ENCODE assay signal across 11 cellular contexts in genomic region chr3:123446610-123447109, GRCh38. TPM values are rescaled to one million over a fixed set of nuclear protein-coding genes. Genes with fewer than 3 reads are reported as not detected.
DNase-seq lines count a peak whose midpoint lies in the region; ATAC-seq, FAIRE-seq and TF ChIP-seq lines count a peak whose summit lies in the region.
"Had no signal": no experiment of that assay in that cellular context is flagged by ENCODE, and none has a peak within 500 bp of the region (broad histone marks: within the 10 kb centered on the region; RNA-seq: fewer than 3 reads in every experiment).

No MANE protein-coding gene starts in this region.

- no peak overlapping the region for H3K27ac ChIP-seq in CD8-positive, alpha-beta T cell (ENCODE audit: low read depth, low read length)
- H3K27ac ChIP-seq in rectal smooth muscle tissue (ENCODE audit: low read depth, low read length), result peak overlapping the region; percentile 65

- H3K36me3 Mint-ChIP-seq in CD8-positive, alpha-beta T cell, result no peaks in the 10 kb centered on the region
- peaks cover 8% of the 10 kb centered on the region for H3K36me3 Mint-ChIP-seq in T-helper 17 cell (ENCODE audit: low read depth)
- peaks cover 5% of the 10 kb centered on the region for H3K36me3 Mint-ChIP-seq in glutamatergic neuron (ENCODE audit: unreplicated experiment)
- H3K36me3 Mint-ChIP-seq in activated CD4-positive, alpha-beta T cell treated with anti-CD3 and anti-CD28 coated beads for 36 hours (ENCODE audit: low read depth), result no peaks in the 10 kb centered on the region

- peaks cover 5% of the 10 kb centered on the region for H3K4me1 Mint-ChIP-seq in CD8-positive, alpha-beta T cell (ENCODE audit: low read depth)
- H3K4me1 Mint-ChIP-seq in T-helper 17 cell (peaks cover 2% of the 10 kb centered on the region), glutamatergic neuron (ENCODE audit: low read depth, unreplicated experiment) (peaks cover 5% of the 10 kb centered on the region)
- no peaks in the 10 kb centered on the region for H3K4me1 Mint-ChIP-seq in activated CD4-positive, alpha-beta T cell treated with anti-CD3 and anti-CD28 coated beads for 36 hours

- H3K27ac Mint-ChIP-seq in CD8-positive, alpha-beta T cell, result no peak overlapping the region
- no peak overlapping the region for H3K27ac Mint-ChIP-seq in T-helper 17 cell
- H3K27ac Mint-ChIP-seq in glutamatergic neuron (ENCODE audit: unreplicated experiment), result no peak overlapping the region
- no peak overlapping the region for H3K27ac Mint-ChIP-seq in activated CD4-positive, alpha-beta T cell treated with anti-CD3 and anti-CD28 coated beads for 36 hours

- peaks cover 22% of the 10 kb centered on the region for H3K27me3 ChIP-seq in CD8-positive, alpha-beta T cell (ENCODE audit: insufficient read depth, low read length)
- no peaks in the 10 kb centered on the region for H3K27me3 ChIP-seq in rectal smooth muscle tissue (ENCODE audit: control insufficient read depth, insufficient read depth, low read length)

- no peak overlapping the region for H3K4me3 ChIP-seq in CD8-positive, alpha-beta T cell (ENCODE audit: low read depth, low read length)
- peak overlapping the region; percentile 59 for H3K4me3 ChIP-seq in rectal smooth muscle tissue (ENCODE audit: low read length)

- ATAC-seq in CD8-positive, alpha-beta T cell, result no peak
- no peak for ATAC-seq in T-helper 17 cell
- ATAC-seq in activated CD4-positive, alpha-beta T cell treated with anti-CD3 and anti-CD28 coated beads for 36 hours, result no peak

- FAIRE-seq in RCC 7860 (lab: Jason Lieb, UNC), result no peak

- H3K9me3 Mint-ChIP-seq in CD8-positive, alpha-beta T cell, result no peaks in the 10 kb centered on the region
- H3K9me3 Mint-ChIP-seq in glutamatergic neuron (ENCODE audit: unreplicated experiment), result peaks cover 5% of the 10 kb centered on the region
- H3K9me3 Mint-ChIP-seq in activated CD4-positive, alpha-beta T cell treated with anti-CD3 and anti-CD28 coated beads for 36 hours (ENCODE audit: low read depth), result no peaks in the 10 kb centered on the region

- TF ChIP-seq CTCF in CD8-positive, alpha-beta T cell (IDR thresholded peaks at IDR 0.05), result no peak
- TF ChIP-seq CTCF in glutamatergic neuron (IDR thresholded peaks at IDR 0.05; ENCODE audit: partially characterized antibody, unreplicated experiment), result no peak

- peaks cover 64% of the 10 kb centered on the region for H3K27me3 Mint-ChIP-seq in CD8-positive, alpha-beta T cell (ENCODE audit: low read depth)
- H3K27me3 Mint-ChIP-seq in T-helper 17 cell, result peaks cover 74% of the 10 kb centered on the region
- peaks cover 30% of the 10 kb centered on the region for H3K27me3 Mint-ChIP-seq in glutamatergic neuron (ENCODE audit: unreplicated experiment)
- peaks cover 49% of the 10 kb centered on the region for H3K27me3 Mint-ChIP-seq in activated CD4-positive, alpha-beta T cell treated with anti-CD3 and anti-CD28 coated beads for 36 hours

- intact Hi-C loops in CD8-positive, alpha-beta T cell (cut with DNase I, micrococcal nuclease), result loop anchor here in 1 of 2 experiments (5.0 kb wide), 1 partner anchor 1899 kb away; the partner anchor contains the start of gene POLQ
- intact Hi-C loops in activated CD4-positive, alpha-beta T cell treated with anti-CD3 and anti-CD28 coated beads for 36 hours (cut with DNase I, micrococcal nuclease), result loop anchor here in 1 of 2 experiments (5.0 kb wide), 1 partner anchor 111 kb away; no protein-coding TSS in a partner anchor

- H3K36me3 ChIP-seq in CD8-positive, alpha-beta T cell (ENCODE audit: insufficient read depth, low read length), result no peaks in the 10 kb centered on the region
- no peaks in the 10 kb centered on the region for H3K36me3 ChIP-seq in rectal smooth muscle tissue (ENCODE audit: control insufficient read depth, insufficient read depth, low read length)

- peak overlapping the region; percentile 68 for H3K9ac ChIP-seq in rectal smooth muscle tissue (ENCODE audit: low read length)

- no peak for DNase-seq in CD8-positive, alpha-beta T cell
- no peak for DNase-seq in T-helper 17 cell
- no peak for DNase-seq in glutamatergic neuron
- DNase-seq in HK-2 (ENCODE audit: unreplicated experiment), result no peak
- no peak for DNase-seq in NCI-H128 (lab: John Stamatoyannopoulos, UW; ENCODE audit: unreplicated experiment)
- DNase-seq in activated CD4-positive, alpha-beta T cell treated with anti-CD3 and anti-CD28 coated beads for 36 hours, result no peak
- DNase-seq in RCC 7860 (ENCODE audit: low spot score), result no peak
- DNase-seq: effector CD8-positive, alpha-beta T cell; MV-4-11; NCI-H510A had no signal

- H3K4me1 ChIP-seq in CD8-positive, alpha-beta T cell (ENCODE audit: insufficient read depth, low read length), result no peaks in the 10 kb centered on the region
- peaks cover 3% of the 10 kb centered on the region for H3K4me1 ChIP-seq in rectal smooth muscle tissue (ENCODE audit: control insufficient read depth, insufficient read depth, low read length)

- POLR2A ChIA-PET in CD8-positive, alpha-beta T cell (lab: Charles Lee), result no interaction called here
- POLR2A ChIA-PET in activated CD4-positive, alpha-beta T cell treated with anti-CD3 and anti-CD28 coated beads for 36 hours (lab: Charles Lee), result no interaction called here

- H3K9me3 ChIP-seq in CD8-positive, alpha-beta T cell (ENCODE audit: low read length), result no peaks in the 10 kb centered on the region
- H3K9me3 ChIP-seq in T-helper 17 cell (ENCODE audit: control insufficient read depth, low read length, poor library complexity, severe bottlenecking), result no peaks in the 10 kb centered on the region

- CTCF ChIA-PET in CD8-positive, alpha-beta T cell (lab: Charles Lee), result interaction anchor here (1.3 to 1.9 kb wide), 3 partner anchors 98 to 114 kb away, joined by 3 to 8 read pairs (median 6); no protein-coding TSS in a partner anchor
- CTCF ChIA-PET in activated CD4-positive, alpha-beta T cell treated with anti-CD3 and anti-CD28 coated beads for 36 hours (lab: Charles Lee), result interaction anchor here (0.6 to 1.4 kb wide), 4 partner anchors 20 to 1744 kb away, joined by 3 to 5 read pairs (median 4); no protein-coding TSS in a partner anchor

- peak overlapping the region; percentile 74 for H3K4me3 Mint-ChIP-seq in CD8-positive, alpha-beta T cell
- H3K4me3 Mint-ChIP-seq in T-helper 17 cell, result peak overlapping the region; percentile 82
- peak overlapping the region; percentile 72 for H3K4me3 Mint-ChIP-seq in glutamatergic neuron (ENCODE audit: unreplicated experiment)
- H3K4me3 Mint-ChIP-seq in activated CD4-positive, alpha-beta T cell treated with anti-CD3 and anti-CD28 coated beads for 36 hours, result no peak overlapping the region

RNA-seq across cellular contexts. Expression of gene ADCY5, which starts 2.2 kb away (rescaled TPM):
- not detected for total RNA-seq in CD8-positive, alpha-beta T cell
- not detected for total RNA-seq in T-helper 17 cell
- 2.1 TPM for total RNA-seq in glutamatergic neuron (ENCODE audit: unreplicated experiment)
- not detected for total RNA-seq in activated CD4-positive, alpha-beta T cell treated with anti-CD3 and anti-CD28 coated beads for 36 hours
